ENCODE assay signal across 16 cellular contexts in genomic region chr9:35105571-35106342, GRCh38.
"Had no signal": no experiment of that assay in that cellular context is flagged by ENCODE, and none has a peak within 500 bp of the region (broad histone marks: within the 10 kb centered on the region; RNA-seq: fewer than 3 reads in every experiment).

No MANE protein-coding gene starts in this region.

- H3K27me3 ChIP-seq: adrenal gland, foreskin keratinocyte, right atrium auricular region, SJCRH30, tibial artery had no signal

- H3K9me3 Mint-ChIP-seq: activated CD4-positive, alpha-beta memory T cell treated with anti-CD3 and anti-CD28 coated beads, Interleukin-2, amount 10 ng/mL, durations not matched to agents 7 days and 5 days; activated naive CD4-positive, alpha-beta T cell treated with anti-CD3 and anti-CD28 coated beads, Interleukin-2, amount 10 ng/mL, durations not matched to agents 7 days and 5 days; activated T-cell treated with anti-CD3 and anti-CD28 coated beads, Interleukin-2, amount 50 U/mL, for 72 hours; immature natural killer cell; natural killer cell treated with Interleukin-12 subunit alpha and Interleukin-12 subunit beta and Interleukin-15 and Interleukin-18, amount 100 ng/mL, for 72 hours had no signal

- H3K9me3 ChIP-seq: adrenal gland, right atrium auricular region, SJCRH30, tibial artery had no signal

- H3K27ac Mint-ChIP-seq: activated CD4-positive, alpha-beta memory T cell treated with anti-CD3 and anti-CD28 coated beads, Interleukin-2, amount 10 ng/mL, durations not matched to agents 7 days and 5 days; activated naive CD4-positive, alpha-beta T cell treated with anti-CD3 and anti-CD28 coated beads, Interleukin-2, amount 10 ng/mL, durations not matched to agents 7 days and 5 days; activated T-cell treated with anti-CD3 and anti-CD28 coated beads, Interleukin-2, amount 50 U/mL, for 72 hours; natural killer cell treated with Interleukin-12 subunit alpha and Interleukin-12 subunit beta and Interleukin-15 and Interleukin-18, amount 100 ng/mL, for 72 hours had no signal

- H3K4me1 ChIP-seq: SJCRH30 had no signal

- FAIRE-seq: endothelial cell of umbilical vein had no signal

- ATAC-seq: activated CD4-positive, CD25-positive, alpha-beta regulatory T cell treated with anti-CD3 and anti-CD28 coated beads, Interleukin-2, amount 50 U/mL, for 24 hours; activated T-cell treated with anti-CD3 and anti-CD28 coated beads, Interleukin-2, amount 50 U/mL, for 72 hours; foreskin keratinocyte; left cardiac atrium; natural killer cell treated with Interleukin-12 subunit alpha and Interleukin-12 subunit beta and Interleukin-15 and Interleukin-18, amount 100 ng/mL, for 72 hours had no signal

- H3K27me3 Mint-ChIP-seq: activated CD4-positive, alpha-beta memory T cell treated with anti-CD3 and anti-CD28 coated beads, Interleukin-2, amount 10 ng/mL, durations not matched to agents 7 days and 5 days; activated naive CD4-positive, alpha-beta T cell treated with anti-CD3 and anti-CD28 coated beads, Interleukin-2, amount 10 ng/mL, durations not matched to agents 7 days and 5 days; natural killer cell treated with Interleukin-12 subunit alpha and Interleukin-12 subunit beta and Interleukin-15 and Interleukin-18, amount 100 ng/mL, for 72 hours had no signal

- H3K4me3 Mint-ChIP-seq: activated CD4-positive, alpha-beta memory T cell treated with anti-CD3 and anti-CD28 coated beads, Interleukin-2, amount 10 ng/mL, durations not matched to agents 7 days and 5 days; activated naive CD4-positive, alpha-beta T cell treated with anti-CD3 and anti-CD28 coated beads, Interleukin-2, amount 10 ng/mL, durations not matched to agents 7 days and 5 days; activated T-cell treated with anti-CD3 and anti-CD28 coated beads, Interleukin-2, amount 50 U/mL, for 72 hours; immature natural killer cell; natural killer cell treated with Interleukin-12 subunit alpha and Interleukin-12 subunit beta and Interleukin-15 and Interleukin-18, amount 100 ng/mL, for 72 hours had no signal

- H3K4me3 ChIP-seq: adrenal gland, right atrium auricular region, SJCRH30, skin epidermis, tibial artery had no signal

- H3K27ac ChIP-seq: adrenal gland, foreskin keratinocyte, right atrium auricular region, SJCRH30, tibial artery had no signal

- DNase-seq: activated CD4-positive, alpha-beta memory T cell treated with anti-CD3 and anti-CD28 coated beads, Interleukin-2, amount 10 ng/mL, durations not matched to agents 7 days and 5 days; activated naive CD4-positive, alpha-beta T cell treated with anti-CD3 and anti-CD28 coated beads, Interleukin-2, amount 10 ng/mL, durations not matched to agents 7 days and 5 days; activated T-cell treated with anti-CD3 and anti-CD28 coated beads, Interleukin-2, amount 50 U/mL, for 72 hours; cerebellar nuclear complex; foreskin keratinocyte; immature natural killer cell; left cardiac atrium; mammary epithelial cell; SJCRH30 had no signal
